2 cellular contexts compared by ENCODE assay signal in genomic region chr10:70132098-70133029, GRCh38.
TF ChIP-seq lines count a peak whose summit lies in the region.

TSS of gene AIFM2 (minus strand) at chr10:70132825. CDS start at chr10:70124084, 8,741 bp downstream.

TF ChIP-seq in IMR-90, 13 proteins besides CTCF, POLR2A, EP300 and RAD21:
- peak; percentile 48; the same call in 1 of the 2 replicates for TF ChIP-seq FOS (IDR thresholded peaks at IDR 0.05; ENCODE audit: low read depth, low read length)
- no peak for TF ChIP-seq CHD1 (IDR thresholded peaks at IDR 0.05; ENCODE audit: low read depth, low read length)
- TF ChIP-seq BHLHE40 (IDR thresholded peaks at IDR 0.05; ENCODE audit: low read depth, low read length) = peak; percentile 85
- no peak for TF ChIP-seq RFX5 (IDR thresholded peaks at IDR 0.05; ENCODE audit: low read depth, low read length)
- TF ChIP-seq NFE2L2 (IDR thresholded peaks at IDR 0.05; ENCODE audit: low read depth, low read length) = peak; percentile 93
- TF ChIP-seq MAFK (IDR thresholded peaks at IDR 0.05; ENCODE audit: low read depth, low read length) = 0 out of 2 replicates have a peak, but pooled peaks have one; percentile 23
- TF ChIP-seq ELK1 (IDR thresholded peaks at IDR 0.05; ENCODE audit: borderline replicate concordance, low read depth, low read length) = no peak
- TF ChIP-seq USF2 (IDR thresholded peaks at IDR 0.05; ENCODE audit: low read depth, low read length) = no peak
- TF ChIP-seq MAZ (IDR thresholded peaks at IDR 0.05; ENCODE audit: borderline replicate concordance, low read depth, low read length) = no peak
- TF ChIP-seq SMC3 (IDR thresholded peaks at IDR 0.05; ENCODE audit: low read depth, low read length) = no peak
- no peak for TF ChIP-seq RCOR1 (IDR thresholded peaks at IDR 0.05; ENCODE audit: insufficient replicate concordance, low read length)
- TF ChIP-seq MXI1 (IDR thresholded peaks at IDR 0.05; ENCODE audit: borderline replicate concordance, low read depth, low read length) = no peak

TF ChIP-seq in H1, 55 proteins besides CTCF, POLR2A, EP300 and RAD21 (continues in another document):
- no peak for TF ChIP-seq RNF2 (IDR thresholded peaks at IDR 0.05; ENCODE audit: borderline replicate concordance, low read depth, low read length, missing control alignments, poor library complexity, severe bottlenecking)
- peak; percentile 52; the same call in 1 of the 2 replicates for TF ChIP-seq CHD2 (IDR thresholded peaks at IDR 0.05; ENCODE audit: low read length)
- no peak for TF ChIP-seq ATF2 (IDR thresholded peaks at IDR 0.05; ENCODE audit: low read length)
- TF ChIP-seq TEAD4 (IDR thresholded peaks at IDR 0.05; ENCODE audit: low read depth, low read length) = no peak
- TF ChIP-seq SAP30 (IDR thresholded peaks at IDR 0.05; ENCODE audit: insufficient read depth, insufficient replicate concordance, low read length) = no peak
- TF ChIP-seq SIRT6 (IDR thresholded peaks at IDR 0.05; ENCODE audit: low read length) = no peak
- TF ChIP-seq EZH2 (IDR thresholded peaks at IDR 0.05; ENCODE audit: low read depth, low read length, severe bottlenecking) = no peak
- no peak for TF ChIP-seq SP2 (IDR thresholded peaks at IDR 0.05; ENCODE audit: low read length)
- TF ChIP-seq CREB1 (IDR thresholded peaks at IDR 0.05) = no peak
- TF ChIP-seq E2F6 (IDR thresholded peaks at IDR 0.05) = peak; percentile 79
- TF ChIP-seq ATF3 (IDR thresholded peaks at IDR 0.05; ENCODE audit: insufficient read depth, low read depth, low read length) = no peak
- TF ChIP-seq USF2 (IDR thresholded peaks at IDR 0.05; ENCODE audit: low read length) = no peak
- no peak for TF ChIP-seq CBX5 (IDR thresholded peaks at IDR 0.05; ENCODE audit: low read depth, low read length)
- TF ChIP-seq HDAC2 (IDR thresholded peaks at IDR 0.05; ENCODE audit: borderline replicate concordance in 1 of 2, low read depth in 2 of 2, low read length in 2 of 2) = no peak
- TF ChIP-seq JUND (IDR thresholded peaks at IDR 0.05; ENCODE audit: low read length) = no peak
- no peak for TF ChIP-seq CBX8 (IDR thresholded peaks at IDR 0.05; ENCODE audit: borderline replicate concordance, low read depth, low read length)
- 0 out of 2 replicates have a peak, but pooled peaks have one; percentile 25 for TF ChIP-seq TBP (IDR thresholded peaks at IDR 0.05; ENCODE audit: low read depth, low read length)
- TF ChIP-seq JUN (IDR thresholded peaks at IDR 0.05; ENCODE audit: low read depth, low read length) = no peak
- peak; percentile 69 for TF ChIP-seq CTBP2 (IDR thresholded peaks at IDR 0.05; ENCODE audit: borderline replicate concordance, insufficient read depth, insufficient read length, low read length)
- no peak for TF ChIP-seq TAF7 (optimal IDR thresholded peaks at IDR 0.05; ENCODE audit: borderline replicate concordance, low read depth, low read length)
- TF ChIP-seq KDM5A (IDR thresholded peaks at IDR 0.05; ENCODE audit: low read length) = no peak
- no peak for TF ChIP-seq FOSL1 (IDR thresholded peaks at IDR 0.05; ENCODE audit: insufficient read depth, low read depth, low read length)
- TF ChIP-seq TCF12 (IDR thresholded peaks at IDR 0.05; ENCODE audit: low read depth, low read length) = no peak
- no peak for TF ChIP-seq CEBPB (IDR thresholded peaks at IDR 0.05; ENCODE audit: low read depth, low read length)
- TF ChIP-seq YY1 (IDR thresholded peaks at IDR 0.05; ENCODE audit: low read depth, low read length) = no peak
- peak; percentile 73 for TF ChIP-seq ASH2L (IDR thresholded peaks at IDR 0.05; ENCODE audit: low read length)
- peak; percentile 67; the same call in 1 of the 2 replicates for TF ChIP-seq MAFK (IDR thresholded peaks at IDR 0.05; ENCODE audit: low read depth, low read length)
- peak; percentile 60 for TF ChIP-seq PHF8 (conservative IDR thresholded peaks at IDR 0.05; ENCODE audit: low read depth, low read length)
- TF ChIP-seq ZNF274 (IDR thresholded peaks at IDR 0.05; ENCODE audit: borderline replicate concordance, extremely low read depth, low read length) = no peak
- TF ChIP-seq MAX (IDR thresholded peaks at IDR 0.05) = peak; percentile 60
- no peak for TF ChIP-seq RFX5 (IDR thresholded peaks at IDR 0.05; ENCODE audit: borderline replicate concordance, low read depth, low read length)
- no peak; the same call in 1 of the 2 replicates for TF ChIP-seq GABPA (IDR thresholded peaks at IDR 0.05; ENCODE audit: borderline replicate concordance, insufficient read depth, low read length)
- TF ChIP-seq SIX5 (IDR thresholded peaks at IDR 0.05; ENCODE audit: low read depth, low read length) = no peak
- no peak for TF ChIP-seq SP1 (IDR thresholded peaks at IDR 0.05; ENCODE audit: low read depth, low read length)
- no peak; the same call in 1 of the 2 replicates for TF ChIP-seq SP4 (IDR thresholded peaks at IDR 0.05; ENCODE audit: low read length)
- no peak for TF ChIP-seq HDAC6 (IDR thresholded peaks at IDR 0.05; ENCODE audit: low read depth, low read length)
- 0 out of 2 replicates have a peak, but pooled peaks have one; percentile 44 for TF ChIP-seq TAF1 (IDR thresholded peaks at IDR 0.05; ENCODE audit: low read depth, low read length)
- TF ChIP-seq BCL11A (IDR thresholded peaks at IDR 0.05; ENCODE audit: low read depth in 2 of 2, low read length in 2 of 2) = no peak
- 0 out of 4 replicates have a peak, but pooled peaks of 1 of the 2 experiments have one; percentile 46 for TF ChIP-seq SIN3A (conservative IDR thresholded peaks at IDR 0.05 in 1 of 2, IDR thresholded peaks at IDR 0.05 in 1 of 2; ENCODE audit: low read depth in 1 of 2, low read length in 2 of 2)
- no peak for TF ChIP-seq GTF2F1 (IDR thresholded peaks at IDR 0.05; ENCODE audit: borderline replicate concordance, low read depth, low read length)
- no peak for TF ChIP-seq SRF (IDR thresholded peaks at IDR 0.05; ENCODE audit: low read depth, low read length)
- TF ChIP-seq CHD7 (IDR thresholded peaks at IDR 0.05; ENCODE audit: insufficient replicate concordance, low read length) = no peak
- TF ChIP-seq POU5F1 (IDR thresholded peaks at IDR 0.05; ENCODE audit: low read depth, low read length) = no peak
- TF ChIP-seq RXRA (IDR thresholded peaks at IDR 0.05; ENCODE audit: insufficient read depth, low read depth, low read length) = no peak; the same call in 1 of the 2 replicates
- peak; percentile 87 for TF ChIP-seq BACH1 (IDR thresholded peaks at IDR 0.05; ENCODE audit: low read length)
- no peak for TF ChIP-seq BRCA1 (IDR thresholded peaks at IDR 0.05; ENCODE audit: low read depth, low read length)
- TF ChIP-seq KDM4A (IDR thresholded peaks at IDR 0.05; ENCODE audit: low read depth, low read length, severe bottlenecking) = peak; percentile 84
- no peak for TF ChIP-seq KDM1A (IDR thresholded peaks at IDR 0.05; ENCODE audit: borderline replicate concordance, low read length)
- no peak for TF ChIP-seq NRF1 (IDR thresholded peaks at IDR 0.05; ENCODE audit: low read depth, low read length)
- TF ChIP-seq POLR2AphosphoS5 (IDR thresholded peaks at IDR 0.05; ENCODE audit: low read depth, low read length) = no peak; the same call in 1 of the 2 replicates
- TF ChIP-seq EGR1 (IDR thresholded peaks at IDR 0.05; ENCODE audit: borderline replicate concordance, low read depth, low read length) = no peak
- TF ChIP-seq NANOG (IDR thresholded peaks at IDR 0.05; ENCODE audit: insufficient read depth, low read depth, low read length, poor library complexity, severe bottlenecking) = no peak
- 0 out of 2 replicates have a peak, but pooled peaks have one; percentile 40 for TF ChIP-seq RBBP5 (IDR thresholded peaks at IDR 0.05; ENCODE audit: borderline replicate concordance, low read depth, low read length)
- TF ChIP-seq CHD1 (IDR thresholded peaks at IDR 0.05; ENCODE audit: low read depth, low read length) = no peak
